21 cellular contexts compared by ENCODE assay signal in genomic region chr15:40051616-40052415, GRCh38. TPM values are rescaled to one million over a fixed set of nuclear protein-coding genes. Genes with fewer than 3 reads are reported as not detected.
DNase-seq lines count a peak whose midpoint lies in the region; ATAC-seq and TF ChIP-seq lines count a peak whose summit lies in the region.
"Had no signal": no experiment of that assay in that cellular context is flagged by ENCODE, and none has a peak within 500 bp of the region (broad histone marks: within the 10 kb centered on the region; RNA-seq: fewer than 3 reads in every experiment).

No MANE protein-coding gene starts in this region.

- 74% methylated on average over 11 of the region's 11 CpGs; no CpG with 5 or more reads in 1 of the 2 donors for WGBS in transverse colon (ENCODE audit: low coverage in 1 of 2), 2 donors
- no CpG with 5 or more reads among the region's 11 CpGs for WGBS in H9 (ENCODE audit: extremely low coverage, insufficient read length, low lambda C conversion rate)

- peaks cover 88% of the 10 kb centered on the region for H3K4me1 Mint-ChIP-seq in activated T-cell treated with anti-CD3 and anti-CD28 coated beads, Interleukin-2, amount 50 U/mL, for 72 hours (ENCODE audit: low read depth)
- H3K4me1 Mint-ChIP-seq in activated CD8-positive, alpha-beta T cell treated with anti-CD3 and anti-CD28 coated beads, Interleukin-2, amount 10 ng/mL, durations not matched to agents 7 days and 5 days (ENCODE audit: low read depth): peaks cover 87% of the 10 kb centered on the region
- H3K4me1 Mint-ChIP-seq in H9: peaks cover 49 to 52% of the 10 kb centered on the region in 2 experiments

- no peaks in the 10 kb centered on the region for H3K27me3 Mint-ChIP-seq in activated T-cell treated with anti-CD3 and anti-CD28 coated beads, Interleukin-2, amount 50 U/mL, for 72 hours (ENCODE audit: low read depth)
- no peaks in the 10 kb centered on the region for H3K27me3 Mint-ChIP-seq in activated CD8-positive, alpha-beta T cell treated with anti-CD3 and anti-CD28 coated beads, Interleukin-2, amount 10 ng/mL, durations not matched to agents 7 days and 5 days (ENCODE audit: low read depth)
- peaks cover 3% of the 10 kb centered on the region; the same call in 1 of the 2 replicates for H3K27me3 Mint-ChIP-seq in H9 (ENCODE audit: low read depth)
- H3K27me3 Mint-ChIP-seq: activated naive CD8-positive, alpha-beta T cell treated with anti-CD3 and anti-CD28 coated beads, Interleukin-2, amount 10 ng/mL, durations not matched to agents 7 days and 5 days had no signal

- H3T11ph ChIP-seq in H9 (ENCODE audit: low read length): no peak overlapping the region

- TF ChIP-seq EP300 in transverse colon (IDR thresholded peaks at IDR 0.05; ENCODE audit: low read depth): no peak

- H3K56ac ChIP-seq in H9 (ENCODE audit: insufficient read length, low read depth, low read length): no peak overlapping the region

- no peak for TF ChIP-seq CTCF in mucosa of descending colon (IDR thresholded peaks at IDR 0.05)
- no peak for TF ChIP-seq CTCF in transverse colon (IDR thresholded peaks at IDR 0.05)
- TF ChIP-seq CTCF in H9 (conservative IDR thresholded peaks at IDR 0.05): no peak

- H3K4me2 ChIP-seq in H9 (ENCODE audit: insufficient read depth, insufficient read length, low read length): no peak overlapping the region
- H3K4me2 ChIP-seq: A549 had no signal

- peak overlapping the region; percentile 26 for H3K27ac Mint-ChIP-seq in activated T-cell treated with anti-CD3 and anti-CD28 coated beads, Interleukin-2, amount 50 U/mL, for 72 hours
- peak overlapping the region; percentile 5 for H3K27ac Mint-ChIP-seq in activated CD8-positive, alpha-beta T cell treated with anti-CD3 and anti-CD28 coated beads, Interleukin-2, amount 10 ng/mL, durations not matched to agents 7 days and 5 days
- H3K27ac Mint-ChIP-seq in H9: peak overlapping the region in 1 of 3 experiments; percentile 67; a peak in 1 of 7 replicates
- H3K27ac Mint-ChIP-seq: activated naive CD8-positive, alpha-beta T cell treated with anti-CD3 and anti-CD28 coated beads, Interleukin-2, amount 10 ng/mL, durations not matched to agents 7 days and 5 days had no signal

- H3K14ac ChIP-seq in H9 (ENCODE audit: insufficient read depth, low read length): no peak overlapping the region

- CTCF ChIA-PET in activated CD8-positive, alpha-beta T cell treated with anti-CD3 and anti-CD28 coated beads, Interleukin-2, amount 10 ng/mL, durations not matched to agents 7 days and 5 days (lab: Charles Lee): interaction anchor here (1.1 to 9.5 kb wide), 5 partner anchors 10 to 223 kb away, joined by 4 to 95 read pairs (median 5); partner anchors contain the start of gene SRP14

- DNase-seq in activated T-cell treated with anti-CD3 and anti-CD28 coated beads, Interleukin-2, amount 50 U/mL, for 72 hours: no peak
- no peak for DNase-seq in activated T-cell treated with anti-CD3 and anti-CD28 coated beads for 4 hours
- no peak for DNase-seq in activated CD8-positive, alpha-beta T cell treated with anti-CD3 and anti-CD28 coated beads, Interleukin-2, amount 10 ng/mL, durations not matched to agents 7 days and 5 days
- peak; percentile 42 to 81 (median 43) for DNase-seq in mucosa of descending colon
- DNase-seq in transverse colon: peak; percentile 62
- no peak for DNase-seq in H9
- no peak for DNase-seq in D341Med (ENCODE audit: low spot score)
- DNase-seq in activated CD4-positive, alpha-beta T cell treated with anti-CD3 and anti-CD28 coated beads, Interleukin-2, amount 50 U/mL, for 48 hours: no peak
- DNase-seq: activated CD4-positive, CD25-positive, alpha-beta regulatory T cell; activated naive CD8-positive, alpha-beta T cell treated with anti-CD3 and anti-CD28 coated beads, Interleukin-2, amount 10 ng/mL, durations not matched to agents 7 days and 5 days; COR-L47; esophagus squamous epithelium; glutamatergic neuron; mammary epithelial cell; NCI-H2171 treated with DMSO at 0.1 percent for 48 hours; NCI-H748 treated with DMSO at 0.1 percent for 48 hours; nucleus accumbens; Right ventricle myocardium superior; stimulated activated CD4-positive, alpha-beta T cell treated with anti-CD3 and anti-CD28 coated beads, Interleukin-4, amount 100 ng/mL, for 1 hour; thyroid gland had no signal

- H3K9me3 ChIP-seq in mucosa of descending colon: no peaks in the 10 kb centered on the region
- no peaks in the 10 kb centered on the region for H3K9me3 ChIP-seq in transverse colon
- no peaks in the 10 kb centered on the region for H3K9me3 ChIP-seq in H9 (ENCODE audit: control insufficient read depth, low read depth, low read length)
- H3K9me3 ChIP-seq: A549, esophagus squamous epithelium, thyroid gland had no signal

- no peak overlapping the region for H4K91ac ChIP-seq in H9 (ENCODE audit: insufficient read length, low read depth, low read length)

- no peak overlapping the region for H3K4ac ChIP-seq in H9 (ENCODE audit: low read depth, low read length)

- H3K36me3 ChIP-seq in mucosa of descending colon (ENCODE audit: low read depth) (no peaks in the 10 kb centered on the region), transverse colon (no peaks in the 10 kb centered on the region)
- H3K36me3 ChIP-seq: esophagus squamous epithelium, thyroid gland had no signal

- H3K23me2 ChIP-seq in H9 (ENCODE audit: insufficient read length, low read depth, low read length, poor library complexity, severe bottlenecking): peaks cover 3% of the 10 kb centered on the region

- H3K4me3 Mint-ChIP-seq in activated T-cell treated with anti-CD3 and anti-CD28 coated beads, Interleukin-2, amount 50 U/mL, for 72 hours: no peak overlapping the region
- H3K4me3 Mint-ChIP-seq in activated CD8-positive, alpha-beta T cell treated with anti-CD3 and anti-CD28 coated beads, Interleukin-2, amount 10 ng/mL, durations not matched to agents 7 days and 5 days: no peak overlapping the region
- no peak overlapping the region for H3K4me3 Mint-ChIP-seq in H9
- H3K4me3 Mint-ChIP-seq: activated naive CD8-positive, alpha-beta T cell treated with anti-CD3 and anti-CD28 coated beads, Interleukin-2, amount 10 ng/mL, durations not matched to agents 7 days and 5 days had no signal

- H3K27ac ChIP-seq in transverse colon (peak overlapping the region; percentile 74 to 81 (median 80)), H9 (ENCODE audit: insufficient read length, low read depth, low read length) (no peak overlapping the region)
- H3K27ac ChIP-seq: A549, esophagus squamous epithelium, thyroid gland had no signal

- H2BK120ac ChIP-seq in H9 (ENCODE audit: low read depth, low read length, poor library complexity, severe bottlenecking): no peak overlapping the region

- no peaks in the 10 kb centered on the region for H4K20me1 ChIP-seq in H9 (ENCODE audit: control insufficient read depth, insufficient read depth, insufficient read length)

- no peak overlapping the region for H2AFZ ChIP-seq in H9 (ENCODE audit: low read length)

- H2BK15ac ChIP-seq in H9 (ENCODE audit: low read depth, low read length): no peak overlapping the region

- H3K79me1 ChIP-seq in H9 (ENCODE audit: insufficient read depth, low read depth, low read length, poor library complexity, severe bottlenecking): no peaks in the 10 kb centered on the region

- no peak overlapping the region for H2BK12ac ChIP-seq in H9 (ENCODE audit: insufficient read length, low read depth, low read length)

- no peak overlapping the region for H3K18ac ChIP-seq in H9 (ENCODE audit: insufficient read length, low read depth, low read length)

- H2BK5ac ChIP-seq in H9 (ENCODE audit: insufficient read length, low read length): no peak overlapping the region

- no peak for ATAC-seq in activated T-cell treated with anti-CD3 and anti-CD28 coated beads, Interleukin-2, amount 50 U/mL, for 72 hours (replicated peaks in 1 of 2)
- no peak for ATAC-seq in activated CD8-positive, alpha-beta T cell treated with anti-CD3 and anti-CD28 coated beads, Interleukin-2, amount 10 ng/mL, durations not matched to agents 7 days and 5 days
- ATAC-seq in mucosa of descending colon: peak; percentile 68

- no peak overlapping the region for H4K8ac ChIP-seq in H9 (replicated peaks; ENCODE audit: insufficient read length, low read depth, low read length)

- peaks cover 46% of the 10 kb centered on the region for H3K4me1 ChIP-seq in mucosa of descending colon (ENCODE audit: low read depth)
- peaks cover 31 to 75% (median 70%) of the 10 kb centered on the region in 4 donors for H3K4me1 ChIP-seq in transverse colon
- peaks cover 2% of the 10 kb centered on the region; the same call in 1 of the 2 replicates for H3K4me1 ChIP-seq in H9 (ENCODE audit: insufficient read depth, low read length)

- no peaks in the 10 kb centered on the region for H3K79me2 ChIP-seq in H9 (ENCODE audit: insufficient read depth, low read length)

- H4K5ac ChIP-seq in H9 (ENCODE audit: insufficient read length, low read depth, low read length): no peak overlapping the region

- H3K23ac ChIP-seq in H9 (ENCODE audit: insufficient read length, low read depth, low read length): no peak overlapping the region

- no peak for TF ChIP-seq POLR2A in transverse colon (IDR thresholded peaks at IDR 0.05)

- intact Hi-C loops in mucosa of descending colon (cut with DNase I, micrococcal nuclease): no loop called here
- intact Hi-C loops in transverse colon (cut with DNase I; ENCODE audit: low total_unique reads): no loop called here

- H2AK5ac ChIP-seq in H9 (ENCODE audit: insufficient read length, low read length): no peak overlapping the region

- H3K9ac ChIP-seq in H9 (ENCODE audit: extremely low read depth, insufficient read length, low read length): no peak overlapping the region

- H3K4me3 ChIP-seq in mucosa of descending colon: no peak overlapping the region
- H3K4me3 ChIP-seq in transverse colon: no peak overlapping the region
- H3K4me3 ChIP-seq: A549, esophagus squamous epithelium, thyroid gland had no signal

- H3K9me3 Mint-ChIP-seq in activated T-cell treated with anti-CD3 and anti-CD28 coated beads, Interleukin-2, amount 50 U/mL, for 72 hours: peaks cover 0 to 4% of the 10 kb centered on the region in 2 donors
- no peaks in the 10 kb centered on the region for H3K9me3 Mint-ChIP-seq in activated CD8-positive, alpha-beta T cell treated with anti-CD3 and anti-CD28 coated beads, Interleukin-2, amount 10 ng/mL, durations not matched to agents 7 days and 5 days (ENCODE audit: insufficient read depth)
- no peaks in the 10 kb centered on the region; a peak in 1 of 5 replicates for H3K9me3 Mint-ChIP-seq in H9
- H3K9me3 Mint-ChIP-seq: activated naive CD8-positive, alpha-beta T cell treated with anti-CD3 and anti-CD28 coated beads, Interleukin-2, amount 10 ng/mL, durations not matched to agents 7 days and 5 days had no signal

- in situ Hi-C loops in transverse colon (cut with MboI; ENCODE audit: low pct_ligation_motif_present in 1 of 4, low pct_unique_long_range_greater_than_20kb in 1 of 4, low sequenced_read_pairs in 3 of 4): loop anchor here in 1 of 4 donors (10.0 kb wide), 1 partner anchor 53 kb away; the partner anchor contains the start of gene BMF

- POLR2A ChIA-PET in activated CD8-positive, alpha-beta T cell treated with anti-CD3 and anti-CD28 coated beads, Interleukin-2, amount 10 ng/mL, durations not matched to agents 7 days and 5 days (lab: Charles Lee): interaction anchor here (1.3 kb wide), 1 partner anchor 57 kb away, joined by 5 read pairs; the partner anchor contains the start of gene BMF

- no peak overlapping the region for H2BK20ac ChIP-seq in H9 (ENCODE audit: low read depth, low read length, poor library complexity, severe bottlenecking)

- H3K36me3 Mint-ChIP-seq in activated T-cell treated with anti-CD3 and anti-CD28 coated beads, Interleukin-2, amount 50 U/mL, for 72 hours (ENCODE audit: insufficient read depth in 2 of 2): peaks cover 3% of the 10 kb centered on the region in 2 donors
- H3K36me3 Mint-ChIP-seq in activated CD8-positive, alpha-beta T cell treated with anti-CD3 and anti-CD28 coated beads, Interleukin-2, amount 10 ng/mL, durations not matched to agents 7 days and 5 days (ENCODE audit: low read depth): peaks cover 21% of the 10 kb centered on the region
- H3K36me3 Mint-ChIP-seq in H9 (ENCODE audit: insufficient read depth in 1 of 3, low read depth in 3 of 3): no peaks in the 10 kb centered on the region; a peak in 2 of 7 replicates

- H3K27me3 ChIP-seq in transverse colon (no peaks in the 10 kb centered on the region), H9 (ENCODE audit: insufficient read depth, low read length) (no peaks in the 10 kb centered on the region)
- H3K27me3 ChIP-seq: thyroid gland had no signal

RNA-seq across cellular contexts. Expression of gene SRP14, which starts 12.8 kb away (rescaled TPM):
- 100 to 1,000 TPM; 102 to 117 TPM for total RNA-seq in activated T-cell treated with anti-CD3 and anti-CD28 coated beads, Interleukin-2, amount 50 U/mL, for 72 hours
- total RNA-seq in activated CD8-positive, alpha-beta T cell treated with anti-CD3 and anti-CD28 coated beads, Interleukin-2, amount 10 ng/mL, durations not matched to agents 7 days and 5 days: 100 to 1,000 TPM; 178 to 182 TPM
- total RNA-seq in mucosa of descending colon: 100 to 1,000 TPM; 131 to 154 (median 142) TPM
- total RNA-seq in transverse colon: 100 to 1,000 TPM; 216 to 511 (median 283) TPM
- 200 and 208 TPM in 2 replicates for total RNA-seq in H9 (2021)

RNA-seq across cellular contexts. Expression of gene BMF, which starts 56.9 kb away (rescaled TPM):
- 10 to 100 TPM; 23.7 to 25.9 TPM for total RNA-seq in activated T-cell treated with anti-CD3 and anti-CD28 coated beads, Interleukin-2, amount 50 U/mL, for 72 hours
- 1 to 10 TPM; 2.2 to 4.0 TPM for total RNA-seq in activated CD8-positive, alpha-beta T cell treated with anti-CD3 and anti-CD28 coated beads, Interleukin-2, amount 10 ng/mL, durations not matched to agents 7 days and 5 days
- total RNA-seq in mucosa of descending colon (10 to 100 TPM; 12.6 to 32.1 (median 28.7) TPM), transverse colon (10 to 100 TPM; 13.3 to 35.4 (median 25.1) TPM), H9 (2021) (13.2 and 15.0 TPM in 2 replicates)

Comparison
In these comparisons a context has a peak if more than half of its experiments do, and no peak if none do; other contexts are left out.
1. DNase-seq: peak in mucosa of descending colon (3 of 3) and transverse colon (single experiment); none in activated T-cell treated with anti-CD3 and anti-CD28 coated beads, Interleukin-2, amount 50 U/mL, for 72 hours (0 of 2), activated T-cell treated with anti-CD3 and anti-CD28 coated beads for 4 hours (single experiment), activated CD8-positive, alpha-beta T cell treated with anti-CD3 and anti-CD28 coated beads, Interleukin-2, amount 10 ng/mL, durations not matched to agents 7 days and 5 days (single experiment), H9 (single experiment), D341Med (single experiment) and activated CD4-positive, alpha-beta T cell treated with anti-CD3 and anti-CD28 coated beads, Interleukin-2, amount 50 U/mL, for 48 hours (0 of 2).